ENCODE assay signal across 1 cellular context in genomic region chr10:103668351-103669242, GRCh38.
TF ChIP-seq lines count a peak whose summit lies in the region.

No MANE protein-coding gene starts in this region.

TF ChIP-seq in K562, 482 proteins besides CTCF, POLR2A, EP300 and RAD21 (continued from another document and continues in another):
- TF ChIP-seq ZNF551 (CRISPR knock-in tag; IDR thresholded peaks at IDR 0.05) (no peak), ZNF444 (CRISPR knock-in tag; IDR thresholded peaks at IDR 0.05) (no peak), ATF2 (CRISPR knock-in tag; IDR thresholded peaks at IDR 0.05) (no peak), TEAD1 (CRISPR knock-in tag; IDR thresholded peaks at IDR 0.05) (no peak), EGR1 (conservative IDR thresholded peaks at IDR 0.05) (peak; percentile 64), TCF7L2 (IDR thresholded peaks at IDR 0.05; ENCODE audit: low read depth, low read length) (no peak), GTF2E2 (tag; IDR thresholded peaks at IDR 0.05) (no peak), MTA2 (IDR thresholded peaks at IDR 0.05; ENCODE audit: low read depth) (no peak), ZBTB9 (CRISPR knock-in tag; IDR thresholded peaks at IDR 0.05) (no peak), CREB3L1 (IDR thresholded peaks at IDR 0.05; ENCODE audit: borderline replicate concordance, low read depth) (0 out of 2 replicates have a peak, but pooled peaks have one; percentile 16), JUN (IDR thresholded peaks at IDR 0.05; ENCODE audit: borderline replicate concordance, low read depth, low read length) (no peak), JUN (CRISPR knock-in tag; IDR thresholded peaks at IDR 0.05; ENCODE audit: borderline replicate concordance) (no peak), ESRRA (IDR thresholded peaks at IDR 0.05; ENCODE audit: borderline replicate concordance, low read depth) (no peak), ZNF79 (CRISPR knock-in tag; IDR thresholded peaks at IDR 0.05; ENCODE audit: low read depth) (no peak), RBM25 (IDR thresholded peaks at IDR 0.05; ENCODE audit: low read depth, low read length, severe bottlenecking) (no peak), SREBF2 (CRISPR knock-in tag; IDR thresholded peaks at IDR 0.05) (no peak), SIN3B (IDR thresholded peaks at IDR 0.05; ENCODE audit: low read depth) (no peak), ZNF57 (CRISPR knock-in tag; IDR thresholded peaks at IDR 0.05) (no peak), MTA1 (IDR thresholded peaks at IDR 0.05; ENCODE audit: borderline replicate concordance) (no peak), TOE1 (IDR thresholded peaks at IDR 0.05; ENCODE audit: borderline replicate concordance) (no peak), TOE1 (CRISPR knock-in tag; IDR thresholded peaks at IDR 0.05; ENCODE audit: borderline replicate concordance, low read depth) (no peak), KAT2B (IDR thresholded peaks at IDR 0.05; ENCODE audit: low read depth, low read length) (no peak), MEF2D (tag; conservative IDR thresholded peaks at IDR 0.05; ENCODE audit: low read depth) (no peak), MAZ (CRISPR knock-in tag; conservative IDR thresholded peaks at IDR 0.05 in 1 of 2, IDR thresholded peaks at IDR 0.05 in 1 of 2) (no peak; a peak in 1 of 4 replicates), DACH1 (IDR thresholded peaks at IDR 0.05; ENCODE audit: partially characterized antibody) (no peak), RBBP5 (IDR thresholded peaks at IDR 0.05; ENCODE audit: borderline replicate concordance, insufficient read depth, low read length, poor library complexity, severe bottlenecking) (peak; percentile 57), ELF2 (CRISPR knock-in tag; IDR thresholded peaks at IDR 0.05) (no peak), ZNF445 (CRISPR knock-in tag; IDR thresholded peaks at IDR 0.05; ENCODE audit: low read depth) (no peak), ZNF124 (CRISPR knock-in tag; IDR thresholded peaks at IDR 0.05) (no peak), ZBTB17 (CRISPR knock-in tag; IDR thresholded peaks at IDR 0.05) (no peak), ZNF384 (IDR thresholded peaks at IDR 0.05; ENCODE audit: low read depth, low read length) (no peak), TAF7 (tag; IDR thresholded peaks at IDR 0.05) (no peak), SRF (CRISPR knock-in tag; IDR thresholded peaks at IDR 0.05) (peak in 1 of 2 experiments; percentile 28; a peak in 1 of 4 replicates), ZNF311 (CRISPR knock-in tag; IDR thresholded peaks at IDR 0.05) (no peak), ZNF583 (CRISPR knock-in tag; IDR thresholded peaks at IDR 0.05) (no peak), ERF (CRISPR knock-in tag; IDR thresholded peaks at IDR 0.05) (no peak), GABPA (tag; conservative IDR thresholded peaks at IDR 0.05; ENCODE audit: low read depth) (no peak), CTCFL (IDR thresholded peaks at IDR 0.05; ENCODE audit: borderline replicate concordance, insufficient read depth, low read depth, low read length, poor library complexity, severe bottlenecking) (no peak), GATAD2A (IDR thresholded peaks at IDR 0.05) (no peak; the same call in 1 of the 2 replicates), GMEB1 (CRISPR knock-in tag; IDR thresholded peaks at IDR 0.05) (no peak), EP400 (IDR thresholded peaks at IDR 0.05) (peak; percentile 66; the same call in 1 of the 2 replicates), POLR2AphosphoS5 (IDR thresholded peaks at IDR 0.05; ENCODE audit: control insufficient read depth, insufficient read depth, low read depth, low read length) (no peak), TSC22D4 (tag; IDR thresholded peaks at IDR 0.05) (no peak), ARNT (IDR thresholded peaks at IDR 0.05) (no peak), BRF1 (IDR thresholded peaks at IDR 0.05; ENCODE audit: borderline replicate concordance, extremely low read depth, insufficient read length) (no peak), DDX20 (tag; IDR thresholded peaks at IDR 0.05; ENCODE audit: low read depth) (no peak), MTF1 (CRISPR knock-in tag; IDR thresholded peaks at IDR 0.05; ENCODE audit: borderline replicate concordance) (no peak), HEY1 (CRISPR knock-in tag; IDR thresholded peaks at IDR 0.05; ENCODE audit: borderline replicate concordance) (no peak), TFAM (CRISPR knock-in tag; conservative IDR thresholded peaks at IDR 0.05) (no peak), FOXJ2 (tag; IDR thresholded peaks at IDR 0.05) (no peak), ZNF431 (CRISPR knock-in tag; IDR thresholded peaks at IDR 0.05) (peak; percentile 41; the same call in 1 of the 2 replicates), ELK1 (CRISPR knock-in tag; IDR thresholded peaks at IDR 0.05) (no peak), CEBPG (CRISPR knock-in tag; IDR thresholded peaks at IDR 0.05) (no peak), CEBPG (tag; conservative IDR thresholded peaks at IDR 0.05 in 1 of 2, IDR thresholded peaks at IDR 0.05 in 1 of 2) (no peak), PHB2 (IDR thresholded peaks at IDR 0.05; ENCODE audit: low read depth) (no peak)
- TF ChIP-seq, protein P1, sequence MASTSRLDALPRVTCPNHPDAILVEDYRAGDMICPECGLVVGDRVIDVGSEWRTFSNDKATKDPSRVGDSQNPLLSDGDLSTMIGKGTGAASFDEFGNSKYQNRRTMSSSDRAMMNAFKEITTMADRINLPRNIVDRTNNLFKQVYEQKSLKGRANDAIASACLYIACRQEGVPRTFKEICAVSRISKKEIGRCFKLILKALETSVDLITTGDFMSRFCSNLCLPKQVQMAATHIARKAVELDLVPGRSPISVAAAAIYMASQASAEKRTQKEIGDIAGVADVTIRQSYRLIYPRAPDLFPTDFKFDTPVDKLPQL (IDR thresholded peaks at IDR 0.05; ENCODE audit: extremely low read depth, insufficient read length), result no peak
- TF ChIP-seq, protein P2, sequence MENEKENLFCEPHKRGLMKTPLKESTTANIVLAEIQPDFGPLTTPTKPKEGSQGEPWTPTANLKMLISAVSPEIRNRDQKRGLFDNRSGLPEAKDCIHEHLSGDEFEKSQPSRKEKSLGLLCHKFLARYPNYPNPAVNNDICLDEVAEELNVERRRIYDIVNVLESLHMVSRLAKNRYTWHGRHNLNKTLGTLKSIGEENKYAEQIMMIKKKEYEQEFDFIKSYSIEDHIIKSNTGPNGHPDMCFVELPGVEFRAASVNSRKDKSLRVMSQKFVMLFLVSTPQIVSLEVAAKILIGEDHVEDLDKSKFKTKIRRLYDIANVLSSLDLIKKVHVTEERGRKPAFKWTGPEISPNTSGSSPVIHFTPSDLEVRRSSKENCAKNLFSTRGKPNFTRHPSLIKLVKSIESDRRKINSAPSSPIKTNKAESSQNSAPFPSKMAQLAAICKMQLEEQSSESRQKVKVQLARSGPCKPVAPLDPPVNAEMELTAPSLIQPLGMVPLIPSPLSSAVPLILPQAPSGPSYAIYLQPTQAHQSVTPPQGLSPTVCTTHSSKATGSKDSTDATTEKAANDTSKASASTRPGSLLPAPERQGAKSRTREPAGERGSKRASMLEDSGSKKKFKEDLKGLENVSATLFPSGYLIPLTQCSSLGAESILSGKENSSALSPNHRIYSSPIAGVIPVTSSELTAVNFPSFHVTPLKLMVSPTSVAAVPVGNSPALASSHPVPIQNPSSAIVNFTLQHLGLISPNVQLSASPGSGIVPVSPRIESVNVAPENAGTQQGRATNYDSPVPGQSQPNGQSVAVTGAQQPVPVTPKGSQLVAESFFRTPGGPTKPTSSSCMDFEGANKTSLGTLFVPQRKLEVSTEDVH (IDR thresholded peaks at IDR 0.05; ENCODE audit: low read depth, partially characterized antibody), result no peak
- TF ChIP-seq, protein P3, sequence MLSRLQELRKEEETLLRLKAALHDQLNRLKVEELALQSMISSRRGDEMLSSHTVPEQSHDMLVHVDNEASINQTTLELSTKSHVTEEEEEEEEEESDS (CRISPR knock-in tag; IDR thresholded peaks at IDR 0.05), result no peak
- TF ChIP-seq, protein P4, sequence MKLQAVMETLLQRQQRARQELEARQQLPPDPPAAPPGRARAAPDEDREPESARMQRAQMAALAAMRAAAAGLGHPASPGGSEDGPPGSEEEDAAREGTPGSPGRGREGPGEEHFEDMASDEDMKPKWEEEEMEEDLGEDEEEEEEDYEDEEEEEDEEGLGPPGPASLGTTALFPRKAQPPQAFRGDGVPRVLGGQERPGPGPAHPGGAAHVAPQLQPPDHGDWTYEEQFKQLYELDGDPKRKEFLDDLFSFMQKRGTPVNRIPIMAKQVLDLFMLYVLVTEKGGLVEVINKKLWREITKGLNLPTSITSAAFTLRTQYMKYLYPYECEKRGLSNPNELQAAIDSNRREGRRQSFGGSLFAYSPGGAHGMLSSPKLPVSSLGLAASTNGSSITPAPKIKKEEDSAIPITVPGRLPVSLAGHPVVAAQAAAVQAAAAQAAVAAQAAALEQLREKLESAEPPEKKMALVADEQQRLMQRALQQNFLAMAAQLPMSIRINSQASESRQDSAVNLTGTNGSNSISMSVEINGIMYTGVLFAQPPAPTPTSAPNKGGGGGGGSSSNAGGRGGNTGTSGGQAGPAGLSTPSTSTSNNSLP (IDR thresholded peaks at IDR 0.05; ENCODE audit: borderline replicate concordance, low read depth, low read length), result no peak
- TF ChIP-seq, protein P5, sequence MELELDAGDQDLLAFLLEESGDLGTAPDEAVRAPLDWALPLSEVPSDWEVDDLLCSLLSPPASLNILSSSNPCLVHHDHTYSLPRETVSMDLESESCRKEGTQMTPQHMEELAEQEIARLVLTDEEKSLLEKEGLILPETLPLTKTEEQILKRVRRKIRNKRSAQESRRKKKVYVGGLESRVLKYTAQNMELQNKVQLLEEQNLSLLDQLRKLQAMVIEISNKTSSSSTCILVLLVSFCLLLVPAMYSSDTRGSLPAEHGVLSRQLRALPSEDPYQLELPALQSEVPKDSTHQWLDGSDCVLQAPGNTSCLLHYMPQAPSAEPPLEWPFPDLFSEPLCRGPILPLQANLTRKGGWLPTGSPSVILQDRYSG (tag; conservative IDR thresholded peaks at IDR 0.05; ENCODE audit: low read depth), result no peak
